In genomic region chr17:31068291-31068690, GRCh38 we compare ENCODE assay signal across 9 cellular contexts. TPM values are rescaled to one million over a fixed set of nuclear protein-coding genes. Genes with fewer than 3 reads are reported as not detected.
DNase-seq lines count a peak whose midpoint lies in the region; ATAC-seq, FAIRE-seq and TF ChIP-seq lines count a peak whose summit lies in the region.
"Had no signal": no experiment of that assay in that cellular context is flagged by ENCODE, and none has a peak within 500 bp of the region (broad histone marks: within the 10 kb centered on the region; RNA-seq: fewer than 3 reads in every experiment).

No MANE protein-coding gene starts in this region.

- H3K9me3 ChIP-seq in mucosa of descending colon (no peaks in the 10 kb centered on the region), upper lobe of right lung (no peaks in the 10 kb centered on the region)
- H3K9me3 ChIP-seq: pancreas had no signal

- H3K4me3 ChIP-seq in mucosa of descending colon (no peak overlapping the region), upper lobe of right lung (no peak overlapping the region)
- H3K4me3 ChIP-seq: pancreas had no signal

- no peaks in the 10 kb centered on the region for H3K36me3 Mint-ChIP-seq in T-helper 2 cell treated with Interferon-gamma antibody and Interleukin-4, amounts not matched to agents 5 μg/mL and 100 μg/mL, for 36 hours (ENCODE audit: low read depth)

- peaks cover 8% of the 10 kb centered on the region for H3K4me1 ChIP-seq in mucosa of descending colon (ENCODE audit: low read depth)
- peaks cover 14% of the 10 kb centered on the region for H3K4me1 ChIP-seq in upper lobe of right lung

- H3K9me3 Mint-ChIP-seq in T-helper 2 cell treated with Interferon-gamma antibody and Interleukin-4, amounts not matched to agents 5 μg/mL and 100 μg/mL, for 36 hours: no peaks in the 10 kb centered on the region

- TF ChIP-seq CTCF in mucosa of descending colon (IDR thresholded peaks at IDR 0.05): no peak
- TF ChIP-seq CTCF in upper lobe of right lung (IDR thresholded peaks at IDR 0.05): peak; percentile 38

- H3K4me1 Mint-ChIP-seq in T-helper 2 cell treated with Interferon-gamma antibody and Interleukin-4, amounts not matched to agents 5 μg/mL and 100 μg/mL, for 36 hours (ENCODE audit: low read depth): peaks cover 1% of the 10 kb centered on the region

- H3K36me3 ChIP-seq in mucosa of descending colon (ENCODE audit: low read depth) (no peaks in the 10 kb centered on the region), upper lobe of right lung (no peaks in the 10 kb centered on the region)
- H3K36me3 ChIP-seq: pancreas had no signal

- DNase-seq in D341Med (ENCODE audit: low spot score) (peak; percentile 51), KBM-7 (peak; percentile 83), cerebellar cortex (ENCODE audit: low spot score) (peak; percentile 23), mucosa of descending colon (peak in 2 of 3 donors; percentile 56 to 78), upper lobe of right lung (no peak), H54 (ENCODE audit: insufficient read length, low spot score) (no peak)
- peak; percentile 35 for DNase-seq in T-helper 2 cell treated with Interferon-gamma antibody and Interleukin-4, amounts not matched to agents 5 μg/mL and 100 μg/mL, for 36 hours (ENCODE audit: low spot score)
- DNase-seq: pancreas had no signal

- FAIRE-seq in H54 (lab: Jason Lieb, UNC): no peak

- H3K4me3 Mint-ChIP-seq in T-helper 2 cell treated with Interferon-gamma antibody and Interleukin-4, amounts not matched to agents 5 μg/mL and 100 μg/mL, for 36 hours: no peak overlapping the region

- intact Hi-C loops in mucosa of descending colon (cut with DNase I, micrococcal nuclease) (no loop called here), upper lobe of right lung (cut with DNase I) (no loop called here)

- ATAC-seq in mucosa of descending colon: peak; percentile 74
- peak; percentile 82 for ATAC-seq in upper lobe of right lung
- no peak for ATAC-seq in HG03025 (IDR thresholded peaks at IDR 0.05; ENCODE audit: low FRiP score, unreplicated experiment)

- H3K27ac ChIP-seq in upper lobe of right lung: peak overlapping the region; percentile 25
- H3K27ac ChIP-seq: pancreas had no signal

- in situ Hi-C loops in KBM-7 (cut with MboI; ENCODE audit: low pct_unique_long_range_greater_than_20kb, low sequenced_read_pairs): no loop called here

- no peaks in the 10 kb centered on the region for H3K27me3 ChIP-seq in upper lobe of right lung
- H3K27me3 ChIP-seq: pancreas had no signal

- H3K27ac Mint-ChIP-seq in T-helper 2 cell treated with Interferon-gamma antibody and Interleukin-4, amounts not matched to agents 5 μg/mL and 100 μg/mL, for 36 hours: no peak overlapping the region

- no peak for TF ChIP-seq POLR2A in H54 (IDR thresholded peaks at IDR 0.05; ENCODE audit: low read depth, low read length)

- peaks cover 12% of the 10 kb centered on the region for H3K27me3 Mint-ChIP-seq in T-helper 2 cell treated with Interferon-gamma antibody and Interleukin-4, amounts not matched to agents 5 μg/mL and 100 μg/mL, for 36 hours (ENCODE audit: low read depth)

RNA-seq across cellular contexts. Expression of gene NF1, which starts 26.5 kb away (rescaled TPM):
- 10 to 100 TPM; 51.9 to 67.6 (median 52.4) TPM for total RNA-seq in mucosa of descending colon
- 61.6 TPM for total RNA-seq in upper lobe of right lung

Comparison
In these comparisons a context has a peak if more than half of its experiments do, and no peak if none do; other contexts are left out.
1. DNase-seq: peak in D341Med (single experiment), KBM-7 (single experiment), T-helper 2 cell treated with Interferon-gamma antibody and Interleukin-4, amounts not matched to agents 5 μg/mL and 100 μg/mL, for 36 hours (single experiment), cerebellar cortex (single experiment) and mucosa of descending colon (2 of 3); none in upper lobe of right lung (single experiment) and H54 (single experiment).